In genomic region chr19:51289635-51290034, GRCh38 we compare ENCODE assay signal across 40 cellular contexts. TPM values are rescaled to one million over a fixed set of nuclear protein-coding genes. Genes with fewer than 3 reads are reported as not detected.
"Had no signal": no experiment of that assay in that cellular context is flagged by ENCODE, and none has a peak within 500 bp of the region (broad histone marks: within the 10 kb centered on the region; RNA-seq: fewer than 3 reads in every experiment).

No MANE protein-coding gene starts in this region.

- H3K27ac ChIP-seq: adrenal gland, ascending aorta, body of pancreas, brain microvascular endothelial cell, breast epithelium, cardiac muscle cell had no signal

- ATAC-seq: activated naive CD4-positive, alpha-beta T cell treated with anti-CD3 and anti-CD28 coated beads, Interleukin-2, amount 50 U/mL, for 72 hours; activated naive CD8-positive, alpha-beta T cell treated with anti-CD3 and anti-CD28 coated beads, Interleukin-2, amount 50 U/mL, for 24 hours; activated T-cell treated with anti-CD3 and anti-CD28 coated beads, Interleukin-2, amount 50 U/mL, for 4 hours; activated T-cell treated with anti-CD3 and anti-CD28 coated beads, Interleukin-2, amount 50 U/mL, for 72 hours; activated T-helper 17 cell treated with anti-CD3 and anti-CD28 coated beads, Interleukin-2, amount 50 U/mL, for 72 hours; body of pancreas had no signal

- FAIRE-seq: astrocyte, bronchial epithelial cell had no signal

- H3K27me3 ChIP-seq: ascending aorta, body of pancreas, brain microvascular endothelial cell, cardiac muscle cell had no signal

- H3K4me3 ChIP-seq: adrenal gland, ascending aorta, body of pancreas, breast epithelium, cardiac muscle cell had no signal

- DNase-seq: activated effector memory CD4-positive, alpha-beta T cell treated with anti-CD3 and anti-CD28 coated beads, Interleukin-2, amount 50 U/mL, for 16 hours; activated effector memory CD4-positive, alpha-beta T cell treated with Interleukin-2 at 50 U/mL for 16 hours; activated gamma-delta T cell; activated gamma-delta T cell treated with Interleukin-2 at 50 U/mL for 16 hours; activated naive CD4-positive, alpha-beta T cell; activated naive CD4-positive, alpha-beta T cell treated with anti-CD3 and anti-CD28 coated beads for 36 hours; activated naive CD4-positive, alpha-beta T cell treated with anti-CD3 and anti-CD28 coated beads, Interleukin-2, amount 10 ng/mL, durations not matched to agents 7 days and 5 days; activated naive CD4-positive, alpha-beta T cell treated with anti-CD3 and anti-CD28 coated beads, Interleukin-2, amount 50 U/mL, for 16 hours; activated naive CD4-positive, alpha-beta T cell treated with Interleukin-2 at 50 U/mL for 16 hours; activated naive CD8-positive, alpha-beta T cell treated with anti-CD3 and anti-CD28 coated beads for 36 hours; activated naive CD8-positive, alpha-beta T cell treated with anti-CD3 and anti-CD28 coated beads, Interleukin-2, amount 10 ng/mL, durations not matched to agents 7 days and 5 days; activated naive CD8-positive, alpha-beta T cell treated with anti-CD3 and anti-CD28 coated beads, Interleukin-2, amount 50 U/mL, for 24 hours; activated T-cell treated with anti-CD3 and anti-CD28 coated beads for 4 hours; activated T-cell treated with anti-CD3 and anti-CD28 coated beads, Interleukin-2, amount 50 U/mL, for 1 hour; activated T-cell treated with anti-CD3 and anti-CD28 coated beads, Interleukin-2, amount 50 U/mL, for 24 hours; activated T-cell treated with anti-CD3 and anti-CD28 coated beads, Interleukin-2, amount 50 U/mL, for 4 hours; activated T-cell treated with anti-CD3 and anti-CD28 coated beads, Interleukin-2, amount 50 U/mL, for 48 hours; activated T-cell treated with anti-CD3 and anti-CD28 coated beads, Interleukin-2, amount 50 U/mL, for 72 hours; adrenal gland; amniotic stem cell; amygdala; anterior cingulate cortex; aorta; body of pancreas; brain microvascular endothelial cell; central memory CD4-positive, alpha-beta T cell; cerebellar nuclear complex had no signal

- H3K4me1 ChIP-seq: adrenal gland, ascending aorta, body of pancreas, breast epithelium had no signal

- H3K36me3 ChIP-seq: adrenal gland, ascending aorta, brain microvascular endothelial cell, breast epithelium, cardiac muscle cell had no signal

- H3K9me3 ChIP-seq: adrenal gland, ascending aorta, body of pancreas had no signal

RNA-seq across cellular contexts. Expression of gene IGLON5, which starts 21.8 kb away (rescaled TPM):
- total RNA-seq: activated naive CD4-positive, alpha-beta T cell treated with anti-CD3 and anti-CD28 coated beads for 36 hours; body of pancreas; bronchial epithelial cell; cardiac septum had no signal

RNA-seq across cellular contexts. Expression of gene SIGLECL1, which starts 38.8 kb away (rescaled TPM):
- total RNA-seq: activated naive CD4-positive, alpha-beta T cell treated with anti-CD3 and anti-CD28 coated beads for 36 hours; activated naive CD4-positive, alpha-beta T cell treated with anti-CD3 and anti-CD28 coated beads, Interleukin-2, amount 50 U/mL, for 72 hours; activated naive CD8-positive, alpha-beta T cell treated with anti-CD3 and anti-CD28 coated beads for 36 hours; activated naive CD8-positive, alpha-beta T cell treated with anti-CD3 and anti-CD28 coated beads, Interleukin-2, amount 10 ng/mL, durations not matched to agents 7 days and 5 days; activated T-cell treated with anti-CD3 and anti-CD28 coated beads, Interleukin-2, amount 50 U/mL, for 4 hours; activated T-cell treated with anti-CD3 and anti-CD28 coated beads, Interleukin-2, amount 50 U/mL, for 72 hours; activated T-helper 1 cell treated with anti-CD3 and anti-CD28 coated beads, Interleukin-12 subunit alpha, Interleukin-12 subunit beta, Interleukin-2, Interleukin-4 antibody, amounts not matched to agents 30 ng/mL and 10 ng/mL and 1 ng/mL, durations not matched to agents 14 hours and 24 hours and 36 hours; activated T-helper 2 cell treated with anti-CD3 and anti-CD28 coated beads, Interferon-gamma antibody, Interleukin-2, Interleukin-4, amounts not matched to agents 10 μg/mL and 5 μg/mL and 100 μg/mL, durations not matched to agents 14 hours and 24 hours and 36 hours; aorta; ascending aorta; astrocyte; body of pancreas; breast epithelium; bronchial epithelial cell; cardiac muscle cell; cardiac septum; cerebellum; chondrocyte had no signal
- polyA plus RNA-seq: adipose tissue, adrenal gland, aorta, cardiac muscle cell had no signal
